Comparison of ENCODE assay signal across 8 cellular contexts in the genomic region with DNA sequence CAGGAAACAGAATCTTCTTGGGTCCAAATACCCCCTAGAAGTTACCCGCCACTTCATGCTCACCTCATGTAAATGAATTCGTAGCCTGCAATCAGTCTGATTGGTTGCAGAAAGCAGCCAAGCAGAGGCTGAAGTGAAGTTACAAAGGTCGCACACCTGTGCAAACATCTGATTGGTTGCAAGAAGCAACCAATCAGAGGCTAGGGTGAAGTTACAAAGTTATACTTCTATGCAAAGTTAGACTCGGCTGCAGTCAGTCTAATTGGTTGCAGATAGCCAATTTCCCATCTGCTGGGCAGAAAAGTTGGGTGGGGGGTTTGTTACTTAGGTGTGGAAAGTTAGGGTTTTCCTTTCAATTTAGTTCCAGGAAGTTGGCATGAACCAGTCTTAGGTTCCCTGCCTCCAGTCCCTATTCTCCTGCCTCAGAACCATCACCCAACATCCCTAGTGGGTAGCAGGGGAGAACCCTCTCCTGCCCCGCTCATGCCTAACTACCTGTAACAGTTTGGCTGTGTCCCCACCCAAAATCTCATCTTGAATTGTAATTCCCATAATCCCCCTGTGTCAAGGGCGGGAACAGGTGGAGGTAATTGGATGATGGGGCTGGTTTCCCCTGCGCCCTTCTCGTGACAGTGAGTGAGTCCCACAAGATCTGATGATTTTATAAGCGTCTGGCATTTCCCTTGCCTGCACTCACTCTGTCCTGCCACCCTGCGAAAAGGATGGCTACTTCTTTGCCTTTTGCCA. TPM values are rescaled to one million over a fixed set of nuclear protein-coding genes. Genes with fewer than 3 reads are reported as not detected.
DNase-seq lines count a peak whose midpoint lies in the region; ATAC-seq and TF ChIP-seq lines count a peak whose summit lies in the region.

No MANE protein-coding gene starts in this region.

- WGBS in liver: 63% methylated on average over 10 of the region's 10 CpGs

- DNase-seq in activated T-cell treated with anti-CD3 and anti-CD28 coated beads, Interleukin-2, amount 50 U/mL, for 24 hours: no peak
- DNase-seq in activated T-cell treated with anti-CD3 and anti-CD28 coated beads, Interleukin-2, amount 50 U/mL, for 1 hour: no peak
- DNase-seq in astrocyte of the spinal cord (ENCODE audit: low read depth, low spot score): no peak
- no peak for DNase-seq in tibial artery
- DNase-seq in effector CD8-positive, alpha-beta T cell (lab: John Stamatoyannopoulos, UW): no peak
- no peak for DNase-seq in activated CD4-positive, alpha-beta T cell treated with anti-CD3 and anti-CD28 coated beads for 48 hours

- peak overlapping the region in 1 of 2 donors; percentile 75 for H3K9ac ChIP-seq in liver (ENCODE audit: low read depth in 1 of 2, low read length in 2 of 2)

- H3K27me3 ChIP-seq in liver (ENCODE audit: control insufficient read depth in 4 of 4, insufficient read depth in 4 of 4, low read length in 3 of 4) (no peaks in the 10 kb centered on the region), tibial artery (no peaks in the 10 kb centered on the region)

- peak overlapping the region; percentile 75 for H3K27ac Mint-ChIP-seq in activated T-cell treated with anti-CD3 and anti-CD28 coated beads, Interleukin-2, amount 50 U/mL, for 24 hours

- H3K36me3 Mint-ChIP-seq in activated T-cell treated with anti-CD3 and anti-CD28 coated beads, Interleukin-2, amount 50 U/mL, for 24 hours (ENCODE audit: low read depth): peaks cover 3% of the 10 kb centered on the region

- H3K4me3 Mint-ChIP-seq in activated T-cell treated with anti-CD3 and anti-CD28 coated beads, Interleukin-2, amount 50 U/mL, for 24 hours: peak overlapping the region; percentile 83

- H3K36me3 ChIP-seq in liver (ENCODE audit: control insufficient read depth in 4 of 4, insufficient read depth in 3 of 4, low read depth in 1 of 4, low read length in 3 of 4) (no peaks in the 10 kb centered on the region), tibial artery (no peaks in the 10 kb centered on the region)

- ATAC-seq in HG03354 (IDR thresholded peaks at IDR 0.05; ENCODE audit: poor library complexity, severe bottlenecking, unreplicated experiment): no peak

- in situ Hi-C loops in astrocyte of the spinal cord (cut with HindIII; ENCODE audit: low sequenced_read_pairs): loop anchor here (10.0 kb wide), 1 partner anchor 66 kb away; no protein-coding TSS in a partner anchor

- intact Hi-C loops in tibial artery (cut with DNase I; ENCODE audit: low total_unique reads): loop anchor here (1.0 kb wide), 1 partner anchor 66 kb away; no protein-coding TSS in a partner anchor

- H3K4me1 Mint-ChIP-seq in activated T-cell treated with anti-CD3 and anti-CD28 coated beads, Interleukin-2, amount 50 U/mL, for 24 hours (ENCODE audit: low read depth): peaks cover 33% of the 10 kb centered on the region

- H3K9me3 ChIP-seq in liver (ENCODE audit: control insufficient read depth in 4 of 4, low read length in 3 of 4) (no peaks in the 10 kb centered on the region), tibial artery (no peaks in the 10 kb centered on the region)

- H3K27me3 Mint-ChIP-seq in activated T-cell treated with anti-CD3 and anti-CD28 coated beads, Interleukin-2, amount 50 U/mL, for 24 hours: peaks cover 19% of the 10 kb centered on the region

- H3K4me1 ChIP-seq in liver (ENCODE audit: control insufficient read depth in 4 of 4, insufficient read depth in 4 of 4, low read length in 3 of 4) (peaks cover 5 to 26% (median 12%) of the 10 kb centered on the region in 4 donors), tibial artery (peaks cover 0 to 26% (median 13%) of the 10 kb centered on the region in 4 donors)

- H3K27ac ChIP-seq in liver (ENCODE audit: low read depth in 1 of 2, low read length in 2 of 2) (peak overlapping the region; percentile 93 to 95), tibial artery (peak overlapping the region; percentile 96 to 99)

- TF ChIP-seq CTCF in astrocyte of the spinal cord (IDR thresholded peaks at IDR 0.05; ENCODE audit: low read depth, low read length) (no peak), liver (IDR thresholded peaks at IDR 0.05; ENCODE audit: low read depth, low read length, missing input control) (no peak), tibial artery (IDR thresholded peaks at IDR 0.05) (no peak)

- TF ChIP-seq RAD21 in liver (IDR thresholded peaks at IDR 0.05): no peak

- no peaks in the 10 kb centered on the region for H3K9me3 Mint-ChIP-seq in activated T-cell treated with anti-CD3 and anti-CD28 coated beads, Interleukin-2, amount 50 U/mL, for 24 hours

- H3K4me3 ChIP-seq in astrocyte of the spinal cord (ENCODE audit: low read depth, low read length): peak overlapping the region; percentile 70
- peak overlapping the region in 2 of 3 donors; percentile 74 to 80 for H3K4me3 ChIP-seq in liver (ENCODE audit: low read depth in 1 of 3, low read length in 3 of 3)
- H3K4me3 ChIP-seq in tibial artery: peak overlapping the region; percentile 87 to 98

TF ChIP-seq in liver, 16 proteins besides CTCF, POLR2A, EP300 and RAD21:
- TF ChIP-seq FOXA1 (IDR thresholded peaks at IDR 0.05): no peak
- peak in 1 of 2 donors; percentile 34 for TF ChIP-seq HNF4A (conservative IDR thresholded peaks at IDR 0.05)
- no peak for TF ChIP-seq FOXA2 (IDR thresholded peaks at IDR 0.05)
- TF ChIP-seq GABPA (IDR thresholded peaks at IDR 0.05 in 1 of 2, conservative IDR thresholded peaks at IDR 0.05 in 1 of 2): no peak
- TF ChIP-seq TAF1 (conservative IDR thresholded peaks at IDR 0.05): no peak
- TF ChIP-seq, protein P1, sequence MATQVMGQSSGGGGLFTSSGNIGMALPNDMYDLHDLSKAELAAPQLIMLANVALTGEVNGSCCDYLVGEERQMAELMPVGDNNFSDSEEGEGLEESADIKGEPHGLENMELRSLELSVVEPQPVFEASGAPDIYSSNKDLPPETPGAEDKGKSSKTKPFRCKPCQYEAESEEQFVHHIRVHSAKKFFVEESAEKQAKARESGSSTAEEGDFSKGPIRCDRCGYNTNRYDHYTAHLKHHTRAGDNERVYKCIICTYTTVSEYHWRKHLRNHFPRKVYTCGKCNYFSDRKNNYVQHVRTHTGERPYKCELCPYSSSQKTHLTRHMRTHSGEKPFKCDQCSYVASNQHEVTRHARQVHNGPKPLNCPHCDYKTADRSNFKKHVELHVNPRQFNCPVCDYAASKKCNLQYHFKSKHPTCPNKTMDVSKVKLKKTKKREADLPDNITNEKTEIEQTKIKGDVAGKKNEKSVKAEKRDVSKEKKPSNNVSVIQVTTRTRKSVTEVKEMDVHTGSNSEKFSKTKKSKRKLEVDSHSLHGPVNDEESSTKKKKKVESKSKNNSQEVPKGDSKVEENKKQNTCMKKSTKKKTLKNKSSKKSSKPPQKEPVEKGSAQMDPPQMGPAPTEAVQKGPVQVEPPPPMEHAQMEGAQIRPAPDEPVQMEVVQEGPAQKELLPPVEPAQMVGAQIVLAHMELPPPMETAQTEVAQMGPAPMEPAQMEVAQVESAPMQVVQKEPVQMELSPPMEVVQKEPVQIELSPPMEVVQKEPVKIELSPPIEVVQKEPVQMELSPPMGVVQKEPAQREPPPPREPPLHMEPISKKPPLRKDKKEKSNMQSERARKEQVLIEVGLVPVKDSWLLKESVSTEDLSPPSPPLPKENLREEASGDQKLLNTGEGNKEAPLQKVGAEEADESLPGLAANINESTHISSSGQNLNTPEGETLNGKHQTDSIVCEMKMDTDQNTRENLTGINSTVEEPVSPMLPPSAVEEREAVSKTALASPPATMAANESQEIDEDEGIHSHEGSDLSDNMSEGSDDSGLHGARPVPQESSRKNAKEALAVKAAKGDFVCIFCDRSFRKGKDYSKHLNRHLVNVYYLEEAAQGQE (IDR thresholded peaks at IDR 0.05): no peak
- TF ChIP-seq JUND (IDR thresholded peaks at IDR 0.05): no peak
- TF ChIP-seq MAX (IDR thresholded peaks at IDR 0.05): no peak
- no peak for TF ChIP-seq YY1 (IDR thresholded peaks at IDR 0.05)
- no peak for TF ChIP-seq EGR1 (IDR thresholded peaks at IDR 0.05; ENCODE audit: low read depth in 2 of 2)
- no peak for TF ChIP-seq NR2F2 (IDR thresholded peaks at IDR 0.05)
- peak; percentile 22 for TF ChIP-seq SP1 (IDR thresholded peaks at IDR 0.05)
- TF ChIP-seq, protein P2, sequence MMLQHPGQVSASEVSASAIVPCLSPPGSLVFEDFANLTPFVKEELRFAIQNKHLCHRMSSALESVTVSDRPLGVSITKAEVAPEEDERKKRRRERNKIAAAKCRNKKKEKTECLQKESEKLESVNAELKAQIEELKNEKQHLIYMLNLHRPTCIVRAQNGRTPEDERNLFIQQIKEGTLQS (IDR thresholded peaks at IDR 0.05): no peak

RNA-seq across cellular contexts. Expression of gene RUSC2, which starts 1.2 kb away (rescaled TPM):
- 1 to 10 TPM; 2.1 to 6.3 TPM for total RNA-seq in liver
- polyA plus RNA-seq in liver: 1 to 10 TPM; 3.2 to 5.4 TPM
